9 cellular contexts compared by ENCODE assay signal in the genomic region with DNA sequence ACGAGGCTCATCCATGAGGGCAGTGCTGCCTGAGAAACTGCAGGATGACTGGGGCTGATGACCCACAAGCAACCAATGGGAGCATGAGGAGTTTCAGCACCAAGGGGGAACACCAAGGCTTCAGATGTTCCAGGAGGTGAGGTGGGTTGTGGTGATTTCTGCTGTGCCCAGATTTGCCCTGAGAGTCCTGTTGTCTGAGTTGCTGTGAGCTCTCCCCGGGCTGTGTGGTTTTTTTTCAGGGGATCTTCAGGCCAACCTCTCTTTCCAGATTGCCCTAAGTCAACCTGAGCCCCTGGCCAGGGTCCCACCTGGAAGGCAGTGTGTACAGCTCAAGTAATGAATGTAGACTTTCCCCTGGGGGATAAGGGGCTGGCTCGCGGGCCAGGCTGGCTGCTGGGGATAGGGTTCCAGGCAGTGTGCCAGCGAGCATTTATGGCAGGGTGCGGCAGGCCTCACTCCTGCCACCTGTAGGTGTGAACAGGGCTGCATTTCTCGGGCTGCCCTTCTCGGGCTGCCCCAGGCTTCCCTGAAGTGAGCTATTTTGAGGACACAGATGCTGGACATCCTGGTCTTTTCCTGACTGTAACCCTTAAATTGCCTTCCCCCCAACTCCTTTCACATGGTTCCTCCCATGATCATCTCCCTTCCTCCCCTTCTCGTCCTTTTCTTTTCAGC. TPM values are rescaled to one million over a fixed set of nuclear protein-coding genes. Genes with fewer than 3 reads are reported as not detected.
DNase-seq lines count a peak whose midpoint lies in the region; ATAC-seq, FAIRE-seq and TF ChIP-seq lines count a peak whose summit lies in the region.
"Had no signal": no experiment of that assay in that cellular context is flagged by ENCODE, and none has a peak within 500 bp of the region (broad histone marks: within the 10 kb centered on the region; RNA-seq: fewer than 3 reads in every experiment).

No MANE protein-coding gene starts in this region.

- no peaks in the 10 kb centered on the region for H3K9me3 ChIP-seq in endothelial cell of umbilical vein (replicated peaks; ENCODE audit: control insufficient read depth, insufficient read depth, low read length)

- no peak overlapping the region for H3K9ac ChIP-seq in endothelial cell of umbilical vein (replicated peaks; ENCODE audit: extremely low read depth, insufficient read depth, low read length)

- H2AFZ ChIP-seq in endothelial cell of umbilical vein (ENCODE audit: low read depth, low read length): no peak overlapping the region

- no peaks in the 10 kb centered on the region for H3K4me1 Mint-ChIP-seq in progenitor cell of endocrine pancreas (ENCODE audit: low read depth)

- no peak for FAIRE-seq in endothelial cell of umbilical vein (lab: Jason Lieb, UNC)

- intact Hi-C loops in endothelial cell of umbilical vein (cut with micrococcal nuclease): loop anchor here (1.0 to 5.0 kb wide), 2 partner anchors 42 to 66 kb away; a partner anchor contains a TSS

- no peak overlapping the region for H3K27ac ChIP-seq in endothelial cell of umbilical vein (ENCODE audit: insufficient read depth, low read depth, low read length)

- no peaks in the 10 kb centered on the region for H3K4me1 ChIP-seq in endothelial cell of umbilical vein (ENCODE audit: control insufficient read depth, extremely low read depth, insufficient read depth, low read length)

- no peaks in the 10 kb centered on the region for H4K20me1 ChIP-seq in endothelial cell of umbilical vein (replicated peaks; ENCODE audit: control insufficient read depth, extremely low read depth, insufficient read depth, low read length)

- no peaks in the 10 kb centered on the region for H3K9me1 ChIP-seq in endothelial cell of umbilical vein (replicated peaks; ENCODE audit: control insufficient read depth, extremely low read depth, insufficient read depth, low read length)

- no peaks in the 10 kb centered on the region for H3K9me3 Mint-ChIP-seq in progenitor cell of endocrine pancreas (ENCODE audit: low read depth)
- H3K9me3 Mint-ChIP-seq: dendritic cell treated with granulocyte-macrophage colony-stimulating factor and Interleukin-4, amounts not matched to agents 40 ng/mL and 50 ng/mL, for 4 days had no signal

- POLR2A ChIA-PET in endothelial cell of umbilical vein (lab: Charles Lee): interaction anchor here (0.5 kb wide), 1 partner anchor 10 kb away, joined by 3 read pairs; no protein-coding TSS in a partner anchor

- H3K4me2 ChIP-seq in endothelial cell of umbilical vein (ENCODE audit: insufficient read depth, low read length): no peak overlapping the region

- H3K27me3 Mint-ChIP-seq in progenitor cell of endocrine pancreas: peaks cover 21% of the 10 kb centered on the region

- no peak overlapping the region for H3K27ac Mint-ChIP-seq in progenitor cell of endocrine pancreas
- H3K27ac Mint-ChIP-seq: dendritic cell treated with granulocyte-macrophage colony-stimulating factor and Interleukin-4, amounts not matched to agents 40 ng/mL and 50 ng/mL, for 4 days had no signal

- no peaks in the 10 kb centered on the region for H3K36me3 ChIP-seq in endothelial cell of umbilical vein (ENCODE audit: control insufficient read depth in 2 of 2, extremely low read depth in 1 of 2, insufficient read depth in 2 of 2, low read length in 2 of 2)

- no peak for ATAC-seq in HG03460 (IDR thresholded peaks at IDR 0.05; ENCODE audit: unreplicated experiment)

- no peaks in the 10 kb centered on the region for H3K27me3 ChIP-seq in endothelial cell of umbilical vein (ENCODE audit: control insufficient read depth in 2 of 2, insufficient read depth in 2 of 2, low read length in 2 of 2)

- TF ChIP-seq POLR2A in endothelial cell of umbilical vein (IDR thresholded peaks at IDR 0.05; ENCODE audit: low read depth, low read length): no peak

- peak; percentile 28 to 56 for TF ChIP-seq CTCF in endothelial cell of umbilical vein (IDR thresholded peaks at IDR 0.05; ENCODE audit: extremely low read depth in 1 of 2, insufficient read depth in 1 of 2, low read depth in 1 of 2, low read length in 2 of 2)
- peak; percentile 66 for TF ChIP-seq CTCF in progenitor cell of endocrine pancreas (IDR thresholded peaks at IDR 0.05; ENCODE audit: unreplicated experiment)

- no peaks in the 10 kb centered on the region for H3K36me3 Mint-ChIP-seq in progenitor cell of endocrine pancreas (ENCODE audit: insufficient read depth)

- no TSS peak for BruUV-seq in endothelial cell of umbilical vein (replicated peaks; lab: Mats Ljungman, UMichigan)

- CTCF ChIA-PET in endothelial cell of umbilical vein (lab: Charles Lee): interaction anchor here (0.8 to 3.9 kb wide), 11 partner anchors 16 to 330 kb away, joined by 3 to 44 read pairs (median 3); no protein-coding TSS in a partner anchor

- H3K79me2 ChIP-seq in endothelial cell of umbilical vein (ENCODE audit: control insufficient read depth, insufficient read depth, low read length): no peaks in the 10 kb centered on the region

- peak; percentile 21 for DNase-seq in COLO668 (lab: John Stamatoyannopoulos, UW; ENCODE audit: unreplicated experiment)
- DNase-seq in HCEC 1CT: peak; percentile 24
- DNase-seq in NCI-H82 treated with DMSO at 0.1 percent for 48 hours (lab: John Stamatoyannopoulos, UW; ENCODE audit: unreplicated experiment): peak; percentile 46
- DNase-seq in endothelial cell of umbilical vein (ENCODE audit: low read depth, low spot score): peak; percentile 15
- no peak for DNase-seq in progenitor cell of endocrine pancreas (ENCODE audit: low spot score, unreplicated experiment)
- DNase-seq in activated effector memory CD4-positive, alpha-beta T cell treated with anti-CD3 and anti-CD28 coated beads, Interleukin-2, amount 50 U/mL, for 16 hours: no peak
- DNase-seq in effector CD4-positive, alpha-beta T cell: no peak

- H3K4me3 ChIP-seq in endothelial cell of umbilical vein (replicated peaks in 1 of 3; ENCODE audit: insufficient read depth in 1 of 3, low read depth in 1 of 3, low read length in 3 of 3): no peak overlapping the region

- dilution Hi-C loops in endothelial cell of umbilical vein (cut with MboI; ENCODE audit: extremely low pct_ligation_motif_present, low sequenced_read_pairs): no loop called here

- H3K4me3 Mint-ChIP-seq in progenitor cell of endocrine pancreas (ENCODE audit: low read depth): no peak overlapping the region
- H3K4me3 Mint-ChIP-seq: dendritic cell treated with granulocyte-macrophage colony-stimulating factor and Interleukin-4, amounts not matched to agents 40 ng/mL and 50 ng/mL, for 4 days had no signal

TF ChIP-seq in endothelial cell of umbilical vein, 7 proteins besides CTCF, POLR2A, EP300 and RAD21:
- TF ChIP-seq JUN (IDR thresholded peaks at IDR 0.05; ENCODE audit: borderline replicate concordance, insufficient read depth, insufficient read length, low read depth) (no peak), GATA2 (IDR thresholded peaks at IDR 0.05; ENCODE audit: insufficient read depth, insufficient read length, low read depth, low read length) (no peak)
- TF ChIP-seq, protein P1, sequence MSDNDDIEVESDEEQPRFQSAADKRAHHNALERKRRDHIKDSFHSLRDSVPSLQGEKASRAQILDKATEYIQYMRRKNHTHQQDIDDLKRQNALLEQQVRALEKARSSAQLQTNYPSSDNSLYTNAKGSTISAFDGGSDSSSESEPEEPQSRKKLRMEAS (IDR thresholded peaks at IDR 0.05; ENCODE audit: insufficient read depth, insufficient read length): no peak

RNA-seq across cellular contexts. Expression of a gene that starts 9.8 kb away (rescaled TPM):
- total RNA-seq in endothelial cell of umbilical vein (not detected in 2 replicates), progenitor cell of endocrine pancreas (not detected in 2 replicates)
- not detected in 2 replicates for polyA plus RNA-seq in endothelial cell of umbilical vein
- not detected in 2 replicates for polyA plus RNA-seq in endothelial cell of umbilical vein (2011; cell fraction: cytosol; rRNA removed)
- polyA plus RNA-seq in endothelial cell of umbilical vein (2011; cell fraction: nucleus; rRNA removed): not detected in 2 replicates
- polyA plus RNA-seq in endothelial cell of umbilical vein (2012): not detected in 2 replicates
- polyA minus RNA-seq in endothelial cell of umbilical vein: not detected in 2 replicates
- polyA minus RNA-seq in endothelial cell of umbilical vein (2011; cell fraction: cytosol; rRNA and poly(A)+ RNA removed): not detected
- not detected in 2 replicates for polyA minus RNA-seq in endothelial cell of umbilical vein (2011; cell fraction: nucleus; rRNA and poly(A)+ RNA removed)

RNA-seq across cellular contexts. Expression of a gene that starts 40.7 kb away (rescaled TPM):
- not detected in 2 replicates for total RNA-seq in endothelial cell of umbilical vein
- not detected in 2 replicates for polyA plus RNA-seq in endothelial cell of umbilical vein
- not detected in 2 replicates for polyA plus RNA-seq in endothelial cell of umbilical vein (2011; cell fraction: cytosol; rRNA removed)
- not detected in 2 replicates for polyA plus RNA-seq in endothelial cell of umbilical vein (2011; cell fraction: nucleus; rRNA removed)
- polyA plus RNA-seq in endothelial cell of umbilical vein (2012): not detected in 2 replicates
- polyA minus RNA-seq in endothelial cell of umbilical vein: not detected in 2 replicates
- not detected for polyA minus RNA-seq in endothelial cell of umbilical vein (2011; cell fraction: cytosol; rRNA and poly(A)+ RNA removed)
- polyA minus RNA-seq in endothelial cell of umbilical vein (2011; cell fraction: nucleus; rRNA and poly(A)+ RNA removed): not detected in 2 replicates
- 2.4 and 4.1 TPM in 2 replicates for total RNA-seq in progenitor cell of endocrine pancreas

RNA-seq across cellular contexts. Expression of a gene that starts 53.8 kb away (rescaled TPM):
- not detected in 2 replicates for total RNA-seq in endothelial cell of umbilical vein
- polyA plus RNA-seq in endothelial cell of umbilical vein: not detected in 2 replicates
- polyA plus RNA-seq in endothelial cell of umbilical vein (2011; cell fraction: cytosol; rRNA removed): not detected in 2 replicates
- not detected in 2 replicates for polyA plus RNA-seq in endothelial cell of umbilical vein (2011; cell fraction: nucleus; rRNA removed)
- not detected in 2 replicates for polyA plus RNA-seq in endothelial cell of umbilical vein (2012)
- polyA minus RNA-seq in endothelial cell of umbilical vein: not detected in 2 replicates
- not detected for polyA minus RNA-seq in endothelial cell of umbilical vein (2011; cell fraction: cytosol; rRNA and poly(A)+ RNA removed)
- not detected in 2 replicates for polyA minus RNA-seq in endothelial cell of umbilical vein (2011; cell fraction: nucleus; rRNA and poly(A)+ RNA removed)
- 0.62 and 0.67 TPM in 2 replicates for total RNA-seq in progenitor cell of endocrine pancreas

Comparison
In these comparisons a context has a peak if more than half of its experiments do, and no peak if none do; other contexts are left out.
1. DNase-seq: peak in COLO668 (single experiment), HCEC 1CT (single experiment), NCI-H82 treated with DMSO at 0.1 percent for 48 hours (single experiment) and endothelial cell of umbilical vein (single experiment); none in progenitor cell of endocrine pancreas (single experiment), activated effector memory CD4-positive, alpha-beta T cell treated with anti-CD3 and anti-CD28 coated beads, Interleukin-2, amount 50 U/mL, for 16 hours (single experiment) and effector CD4-positive, alpha-beta T cell (single experiment).